22 cellular contexts compared by ENCODE assay signal in genomic region chrX:30215357-30215843, GRCh38. TPM values are rescaled to one million over a fixed set of nuclear protein-coding genes. Genes with fewer than 3 reads are reported as not detected.
A peak's percentile ranks its signal among the peaks of the same experiment; 100 is the strongest.
DNase-seq lines count a peak whose midpoint lies in the region; ATAC-seq and TF ChIP-seq lines count a peak whose summit lies in the region.
"Had no signal": no experiment of that assay in that cellular context is flagged by ENCODE, and none has a peak within 500 bp of the region (broad histone marks: within the 10 kb centered on the region; RNA-seq: fewer than 3 reads in every experiment).

Gene MAGEB2, plus strand, starts transcription at chrX:30215563. Its CDS starts 3,018 bp downstream, at chrX:30218581.

- intact Hi-C loops in IMR-90 (cut with micrococcal nuclease) = no loop called here

- peak within 1 kb of the TSS; percentile 21 for H2AFZ ChIP-seq in IMR-90 (replicated peaks; ENCODE audit: low read length, poor library complexity)

- H3K79me1 ChIP-seq in IMR-90 (ENCODE audit: low read depth in 1 of 2, low read length in 2 of 2) = no peaks in the 10 kb centered on the region

- BruUV-seq in IMR-90 (replicated peaks; lab: Mats Ljungman, UMichigan) = no TSS peak

- no peak within 1 kb of the TSS for H2AK5ac ChIP-seq in IMR-90 (ENCODE audit: low read depth, low read length)

- H3K23ac ChIP-seq in IMR-90 (ENCODE audit: low read depth, low read length) = no peak within 1 kb of the TSS

- no peak within 1 kb of the TSS for H4K5ac ChIP-seq in IMR-90 (ENCODE audit: low read depth, low read length)

- no peak within 1 kb of the TSS for H4K91ac ChIP-seq in IMR-90 (ENCODE audit: insufficient read depth, low read depth, low read length)

- no peak within 1 kb of the TSS for H3K9ac ChIP-seq in IMR-90 (ENCODE audit: low read depth, low read length)

- no peak within 1 kb of the TSS for H4K8ac ChIP-seq in IMR-90 (ENCODE audit: low read depth in 2 of 2, low read length in 2 of 2)

- H2BK5ac ChIP-seq in IMR-90 (ENCODE audit: low read depth, low read length, poor library complexity, severe bottlenecking) = no peak within 1 kb of the TSS

- H3K27ac ChIP-seq in IMR-90 (ENCODE audit: insufficient read depth, low read length) = no peak within 1 kb of the TSS
- H3K27ac ChIP-seq: skin epidermis had no signal

- no peaks in the 10 kb centered on the region; the same call in 1 of the 2 replicates for H3K9me3 ChIP-seq in IMR-90 (ENCODE audit: control insufficient read depth, insufficient read depth, low read length)
- H3K9me3 ChIP-seq: Caco-2 had no signal

- no peak for TF ChIP-seq POLR2A in IMR-90 (IDR thresholded peaks at IDR 0.05; ENCODE audit: low read depth, low read length)

- no peaks in the 10 kb centered on the region for H3K9me1 ChIP-seq in IMR-90 (ENCODE audit: insufficient read depth, low read length)

- POLR2A ChIA-PET in IMR-90 (lab: Charles Lee; ENCODE audit: unreplicated experiment) = no interaction called here

- no peaks in the 10 kb centered on the region for H3K4me1 ChIP-seq in IMR-90 (ENCODE audit: control insufficient read depth, insufficient read depth, low read length)
- H3K4me1 ChIP-seq: Caco-2 had no signal

- CTCF ChIA-PET in IMR-90 (lab: Yijun Ruan, JAX) = no interaction called here

- no peak within 1 kb of the TSS for H3K14ac ChIP-seq in IMR-90 (replicated peaks; ENCODE audit: low read depth, low read length)

- dilution Hi-C loops in IMR-90 (cut with HindIII; ENCODE audit: low sequenced_read_pairs, unreplicated experiment) = no loop called here

- no peaks in the 10 kb centered on the region for H4K20me1 ChIP-seq in IMR-90 (ENCODE audit: insufficient read depth, low read length)

- H2BK120ac ChIP-seq in IMR-90 (ENCODE audit: low read depth, low read length) = no peak within 1 kb of the TSS

- WGBS in IMR-90 (ENCODE audit: extremely low coverage in 2 of 2, insufficient read length in 1 of 2), 2 experiments = 91% methylated on average over 6 of the region's 29 CpGs; no CpG with 5 or more reads in 1 of the 2 experiments

- DNase-seq in IMR-90 (no peak), SK-MEL-5 (ENCODE audit: low read depth, low spot score) (peak; percentile 61), lung microvascular endothelial cell (ENCODE audit: low read depth in 2 of 2) (peak; percentile 1 to 8), amygdala (lab: John Stamatoyannopoulos, UW) (no peak), NOMO-1 treated with dmso at 0.1 percent for 144 hours (lab: John Stamatoyannopoulos, UW; ENCODE audit: unreplicated experiment) (no peak)
- DNase-seq: activated CD4-positive, alpha-beta T cell treated with anti-CD3 and anti-CD28 coated beads, Interleukin-2, amount 10 ng/mL, durations not matched to agents 7 days and 5 days; activated CD8-positive, alpha-beta memory T cell treated with anti-CD3 and anti-CD28 coated beads, Interleukin-2, amount 50 U/mL, for 48 hours; activated gamma-delta T cell; AML-193; Caco-2; Karpas-422; left cardiac atrium; NCI-H1105 treated with DMSO at 0.1 percent for 48 hours; trophoblast cell had no signal

- no peak within 1 kb of the TSS for H2BK20ac ChIP-seq in IMR-90 (ENCODE audit: low read depth, low read length)

- peak; percentile 35; the same call in 1 of the 2 replicates for TF ChIP-seq CTCF in GM12875 (IDR thresholded peaks at IDR 0.05; ENCODE audit: borderline replicate concordance, insufficient read depth, low read depth, low read length)
- TF ChIP-seq CTCF in IMR-90 (conservative IDR thresholded peaks at IDR 0.05; ENCODE audit: low read depth, low read length) = no peak

- in situ Hi-C loops in IMR-90 (cut with MboI; ENCODE audit: low sequenced_read_pairs) (no loop called here), SK-MEL-5 (cut with HindIII; ENCODE audit: low pct_unique_long_range_greater_than_20kb, low sequenced_read_pairs) (no loop called here)

- H3K56ac ChIP-seq in IMR-90 (ENCODE audit: extremely low read depth, insufficient read depth, low read length) = no peak within 1 kb of the TSS

- TF ChIP-seq RAD21 in IMR-90 (IDR thresholded peaks at IDR 0.05; ENCODE audit: low read length) = no peak

- no peak within 1 kb of the TSS for H3K4me2 ChIP-seq in IMR-90 (ENCODE audit: low read depth, low read length)

- no peak within 1 kb of the TSS for H2BK15ac ChIP-seq in IMR-90 (ENCODE audit: low read depth, low read length)

- H3K18ac ChIP-seq in IMR-90 (ENCODE audit: low read depth, low read length) = no peak within 1 kb of the TSS

- H3K4me3 ChIP-seq in GM12875 (ENCODE audit: low read depth, low read length) = no peak within 1 kb of the TSS
- no peak within 1 kb of the TSS for H3K4me3 ChIP-seq in IMR-90 (ENCODE audit: insufficient read depth, low read depth, low read length)
- H3K4me3 ChIP-seq: skin epidermis had no signal

- no peak within 1 kb of the TSS for H3K4ac ChIP-seq in IMR-90 (ENCODE audit: low read depth, low read length)

- ATAC-seq in IMR-90 (ENCODE audit: low read depth) = no peak
- ATAC-seq in GM21825 (IDR thresholded peaks at IDR 0.05; ENCODE audit: unreplicated experiment) = no peak
- ATAC-seq: left cardiac atrium had no signal

- H3K27me3 ChIP-seq in IMR-90 (ENCODE audit: control insufficient read depth, insufficient read depth, low read length) = peaks cover 3% of the 10 kb centered on the region; the same call in 1 of the 2 replicates

- H3K36me3 ChIP-seq in IMR-90 (ENCODE audit: control insufficient read depth, insufficient read depth, low read length) = no peaks in the 10 kb centered on the region

- H2AK9ac ChIP-seq in IMR-90 (replicated peaks; ENCODE audit: low read depth, low read length, poor library complexity) = peak within 1 kb of the TSS; percentile 72

TF ChIP-seq in IMR-90, 13 proteins besides CTCF, POLR2A, EP300 and RAD21:
- no peak for TF ChIP-seq FOS (IDR thresholded peaks at IDR 0.05; ENCODE audit: low read depth, low read length)
- no peak for TF ChIP-seq MXI1 (IDR thresholded peaks at IDR 0.05; ENCODE audit: borderline replicate concordance, low read depth, low read length)
- no peak for TF ChIP-seq BHLHE40 (IDR thresholded peaks at IDR 0.05; ENCODE audit: low read depth, low read length)
- no peak for TF ChIP-seq MAFK (IDR thresholded peaks at IDR 0.05; ENCODE audit: low read depth, low read length)
- TF ChIP-seq RCOR1 (IDR thresholded peaks at IDR 0.05; ENCODE audit: insufficient replicate concordance, low read length) = no peak
- TF ChIP-seq SMC3 (IDR thresholded peaks at IDR 0.05; ENCODE audit: low read depth, low read length) = no peak
TF ChIP-seq in IMR-90: peak in this region for 0.

RNA-seq across cellular contexts. Expression of gene MAGEB2, which starts in this region (rescaled TPM):
- not detected in 2 replicates for total RNA-seq in IMR-90 (2012; rRNA removed)
- not detected in 2 replicates for polyA plus RNA-seq in IMR-90 (2012; rRNA removed)
- polyA plus RNA-seq in IMR-90 (2012; cell fraction: cytosol; rRNA removed) = not detected in 2 replicates
- not detected in 2 replicates for polyA plus RNA-seq in IMR-90 (2012; cell fraction: nucleus; rRNA removed; ENCODE audit: low replicate concordance)
- 30.2 and 32.1 TPM in 2 replicates for total RNA-seq in SK-MEL-5 (2014; rRNA removed; shearing (Covaris generic))
- 30.7 and 38.3 TPM in 2 replicates for polyA plus RNA-seq in SK-MEL-5 (2015; cell fraction: cytosol; rRNA removed)
- polyA plus RNA-seq in SK-MEL-5 (2015; cell fraction: nucleus; rRNA removed) = 4.9 and 7.0 TPM in 2 replicates
- total RNA-seq in lung microvascular endothelial cell = not detected in 2 replicates
- total RNA-seq: activated CD4-positive, alpha-beta T cell treated with anti-CD3 and anti-CD28 coated beads, Interleukin-2, amount 10 ng/mL, durations not matched to agents 7 days and 5 days; Caco-2; dermis microvascular lymphatic vessel endothelial cell; epithelial cell of proximal tubule; frontal cortex; left cardiac atrium; mesenteric fat pad; posterior vena cava had no signal

Comparison
In these comparisons a context has a peak if more than half of its experiments do, and no peak if none do; other contexts are left out.
1. RNA of gene MAGEB2 (total RNA-seq): 30.2 to 32.1 TPM in SK-MEL-5; not detected in IMR-90 and not detected in lung microvascular endothelial cell; every median in the first group is over 10 times any median in the second.
2. Peak in DNase-seq in lung microvascular endothelial cell; RNA of the gene not detected or under 1 TPM.